ENCODE assay signal across 7 cellular contexts in the genomic region with DNA sequence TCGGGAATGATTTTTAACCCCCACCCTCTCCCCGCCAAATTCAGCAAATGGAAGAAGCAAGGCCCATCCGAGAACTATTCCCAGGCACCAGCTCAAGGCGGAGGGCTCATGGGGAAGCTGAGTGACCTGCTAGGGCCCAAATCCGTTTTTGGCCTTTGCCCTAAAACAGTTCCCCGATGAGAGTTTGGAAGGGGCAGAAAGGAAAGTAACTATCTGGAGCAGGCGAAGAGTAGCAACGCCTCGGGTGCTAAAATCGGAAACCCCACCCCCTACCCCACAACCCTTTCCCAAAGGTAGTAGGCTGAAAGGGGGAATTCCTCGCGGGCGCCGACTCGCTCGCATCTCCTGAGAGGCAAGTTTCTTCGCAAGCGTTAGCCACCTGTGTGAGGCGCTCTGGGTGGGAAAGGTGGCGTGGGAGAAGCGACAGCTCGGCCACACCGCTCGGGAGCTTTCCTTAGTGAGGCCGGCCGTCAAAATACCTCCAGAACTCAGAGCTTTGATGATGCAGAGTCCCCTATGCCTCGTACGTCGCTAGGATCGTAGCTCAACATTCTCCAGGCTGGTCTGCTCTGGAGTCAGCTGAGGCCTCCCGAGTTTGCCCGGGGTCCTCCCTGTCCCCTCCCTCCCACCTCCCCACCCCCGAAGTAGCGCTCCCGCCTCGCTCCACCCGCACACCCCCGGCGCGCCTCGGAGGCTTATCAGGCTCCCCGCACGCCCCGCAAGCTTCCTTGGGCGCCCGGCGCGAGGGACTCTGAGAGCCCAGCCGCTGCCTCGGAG. TPM values are rescaled to one million over a fixed set of nuclear protein-coding genes. Genes with fewer than 3 reads are reported as not detected.
DNase-seq lines count a peak whose midpoint lies in the region; ATAC-seq, FAIRE-seq and TF ChIP-seq lines count a peak whose summit lies in the region.

No MANE protein-coding gene starts in this region.

- H4K20me1 ChIP-seq in SK-N-SH (ENCODE audit: insufficient read depth) = no peaks in the 10 kb centered on the region

- peaks cover 0 to 3% (median 0%) of the 10 kb centered on the region in 11 donors for H3K9me3 Mint-ChIP-seq in naive thymus-derived CD4-positive, alpha-beta T cell

- CTCF ChIA-PET in SK-N-SH (lab: Yijun Ruan, JAX) = interaction anchor here (0.8 to 3.5 kb wide), 5 partner anchors 10 to 1142 kb away, joined by 3 to 34 read pairs (median 4); no protein-coding TSS in a partner anchor
- CTCF ChIA-PET in naive thymus-derived CD4-positive, alpha-beta T cell (lab: Charles Lee) = no interaction called here

- H3K4me1 ChIP-seq in SK-N-SH (ENCODE audit: control insufficient read depth in 1 of 2, insufficient read depth in 2 of 2, low read depth in 1 of 2, low read length in 1 of 2) = peaks cover 0 to 9% of the 10 kb centered on the region in 2 experiments; a peak in 2 of 4 replicates
- no peaks in the 10 kb centered on the region for H3K4me1 ChIP-seq in naive thymus-derived CD4-positive, alpha-beta T cell (ENCODE audit: control insufficient read depth in 2 of 2, insufficient read depth in 2 of 2, low read length in 2 of 2)

- intact Hi-C loops in naive thymus-derived CD4-positive, alpha-beta T cell (cut with micrococcal nuclease) = no loop called here

- FAIRE-seq in HTR-8/SVneo (lab: Jason Lieb, UNC) = no peak

- H3K27me3 Mint-ChIP-seq in naive thymus-derived CD4-positive, alpha-beta T cell = peaks cover 51 to 66% (median 61%) of the 10 kb centered on the region in 5 donors

- TF ChIP-seq CTCF in SK-N-SH (IDR thresholded peaks at IDR 0.05) (no peak), fibroblast of the aortic adventitia (IDR thresholded peaks at IDR 0.05; ENCODE audit: insufficient read depth, low read length) (no peak)

- no peak for TF ChIP-seq RAD21 in SK-N-SH (IDR thresholded peaks at IDR 0.05; ENCODE audit: low read length)

- no peaks in the 10 kb centered on the region for H3F3A ChIP-seq in SK-N-SH (replicated peaks; ENCODE audit: insufficient read depth)

- H3K79me2 ChIP-seq in SK-N-SH (ENCODE audit: insufficient read depth) = no peaks in the 10 kb centered on the region; the same call in none of the 2 replicates

- H3K9me2 ChIP-seq in SK-N-SH = no peaks in the 10 kb centered on the region

- peak overlapping the region; percentile 93 for H2AFZ ChIP-seq in SK-N-SH (ENCODE audit: low read depth)

- H3K4me3 Mint-ChIP-seq in naive thymus-derived CD4-positive, alpha-beta T cell = peak overlapping the region in 6 of 10 donors; percentile 17 to 77 (median 58)

- DNase-seq in GM19238 (ENCODE audit: insufficient read length, low spot score) = peak; percentile 4
- DNase-seq in SK-N-SH = peak; percentile 65
- DNase-seq in fibroblast of the aortic adventitia (ENCODE audit: low read depth) = no peak
- no peak for DNase-seq in naive thymus-derived CD4-positive, alpha-beta T cell
- DNase-seq in HTR-8/SVneo (ENCODE audit: insufficient read length, low spot score) = no peak

- WGBS in SK-N-SH (ENCODE audit: low lambda C conversion rate) = 17% methylated on average over 30 of the region's 50 CpGs

- peak overlapping the region; percentile 75 to 80 for H3K27ac ChIP-seq in SK-N-SH (ENCODE audit: low read depth in 2 of 2, low read length in 1 of 2)
- H3K27ac ChIP-seq in naive thymus-derived CD4-positive, alpha-beta T cell (ENCODE audit: low read depth, low read length) = no peak overlapping the region

- peaks cover 0 to 5% (median 0%) of the 10 kb centered on the region in 5 donors for H3K36me3 Mint-ChIP-seq in naive thymus-derived CD4-positive, alpha-beta T cell

- no peaks in the 10 kb centered on the region for H3K9me3 ChIP-seq in SK-N-SH
- H3K9me3 ChIP-seq in naive thymus-derived CD4-positive, alpha-beta T cell (ENCODE audit: control insufficient read depth in 2 of 3, low read length in 3 of 3) = no peaks in the 10 kb centered on the region

- H3K4me3 ChIP-seq in SK-N-SH (ENCODE audit: low read depth in 2 of 2, low read length in 1 of 2) (peak overlapping the region; percentile 57 to 85), fibroblast of the aortic adventitia (ENCODE audit: low read depth, low read length) (peak overlapping the region; percentile 84)
- no peak overlapping the region for H3K4me3 ChIP-seq in naive thymus-derived CD4-positive, alpha-beta T cell (ENCODE audit: low read length)

- no peaks in the 10 kb centered on the region for H3K27me3 ChIP-seq in SK-N-SH (ENCODE audit: insufficient read depth)
- peaks cover 3 to 5% of the 10 kb centered on the region in 2 donors for H3K27me3 ChIP-seq in naive thymus-derived CD4-positive, alpha-beta T cell (ENCODE audit: control insufficient read depth in 2 of 2, insufficient read depth in 2 of 2, low read length in 2 of 2)

- H3K4me1 Mint-ChIP-seq in naive thymus-derived CD4-positive, alpha-beta T cell = peaks cover 3 to 21% (median 13%) of the 10 kb centered on the region in 7 donors

- H3K27ac Mint-ChIP-seq in naive thymus-derived CD4-positive, alpha-beta T cell = no peak overlapping the region

- TF ChIP-seq EP300 in SK-N-SH (IDR thresholded peaks at IDR 0.05; ENCODE audit: borderline replicate concordance in 1 of 2, low read depth in 1 of 2, low read length in 1 of 2) = no peak

- POLR2A ChIA-PET in SK-N-SH (lab: Yijun Ruan, JAX) = interaction anchor here (0.7 kb wide), 1 partner anchor 933 kb away, joined by 3 read pairs; no protein-coding TSS in a partner anchor
- POLR2A ChIA-PET in naive thymus-derived CD4-positive, alpha-beta T cell (lab: Charles Lee) = no interaction called here

- peak overlapping the region; percentile 77 for H3K4me2 ChIP-seq in SK-N-SH

- ATAC-seq in naive thymus-derived CD4-positive, alpha-beta T cell = no peak
- ATAC-seq in GM19397 (IDR thresholded peaks at IDR 0.05; ENCODE audit: unreplicated experiment) (no peak), HG03460 (IDR thresholded peaks at IDR 0.05; ENCODE audit: unreplicated experiment) (no peak)

- H3K36me3 ChIP-seq in SK-N-SH (replicated peaks in 1 of 2; ENCODE audit: control insufficient read depth in 1 of 2, insufficient read depth in 2 of 2, low read length in 1 of 2) = no peaks in the 10 kb centered on the region
- no peaks in the 10 kb centered on the region for H3K36me3 ChIP-seq in naive thymus-derived CD4-positive, alpha-beta T cell (ENCODE audit: control insufficient read depth in 2 of 3, insufficient read depth in 3 of 3, low read length in 3 of 3)

- peak overlapping the region; percentile 65 for H3K9ac ChIP-seq in SK-N-SH

TF ChIP-seq in SK-N-SH, 30 proteins besides CTCF, POLR2A, EP300 and RAD21:
- no peak for TF ChIP-seq MXI1 (IDR thresholded peaks at IDR 0.05; ENCODE audit: low read depth, low read length)
- TF ChIP-seq, protein P1, sequence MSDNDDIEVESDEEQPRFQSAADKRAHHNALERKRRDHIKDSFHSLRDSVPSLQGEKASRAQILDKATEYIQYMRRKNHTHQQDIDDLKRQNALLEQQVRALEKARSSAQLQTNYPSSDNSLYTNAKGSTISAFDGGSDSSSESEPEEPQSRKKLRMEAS (IDR thresholded peaks at IDR 0.05; ENCODE audit: low read depth) = peak; percentile 10
- TF ChIP-seq YY1 (IDR thresholded peaks at IDR 0.05; ENCODE audit: low read depth) = no peak

RNA-seq across cellular contexts. Expression of a gene that starts 0.6 kb away (rescaled TPM):
- 4.1 and 4.3 TPM in 2 replicates for polyA plus RNA-seq in SK-N-SH (2012; rRNA removed)
- polyA plus RNA-seq in SK-N-SH (2012; cell fraction: cytosol; rRNA removed) = 3.6 and 3.8 TPM in 2 replicates
- polyA plus RNA-seq in SK-N-SH (2012; cell fraction: nucleus; rRNA removed) = 4.3 and 5.6 TPM in 2 replicates
- total RNA-seq in fibroblast of the aortic adventitia (ENCODE audit: low replicate concordance) = 45.6 and 60.2 TPM in 2 replicates
- under 1 TPM in 1 of 5 experiments, not detected in 4; 0.19 TPM for total RNA-seq in naive thymus-derived CD4-positive, alpha-beta T cell
- not detected for polyA plus RNA-seq in naive thymus-derived CD4-positive, alpha-beta T cell

Comparison
In these comparisons a context has a peak if more than half of its experiments do, and no peak if none do; other contexts are left out.
1. DNase-seq: peak in GM19238 (single experiment) and SK-N-SH (single experiment); none in fibroblast of the aortic adventitia (single experiment), naive thymus-derived CD4-positive, alpha-beta T cell (0 of 9) and HTR-8/SVneo (single experiment).
2. RNA of a gene that starts 0.6 kb away (total RNA-seq): 45.6 to 60.2 TPM in fibroblast of the aortic adventitia; 0.19 TPM in naive thymus-derived CD4-positive, alpha-beta T cell; every median in the first group is over 10 times any median in the second.